In the genomic region with DNA sequence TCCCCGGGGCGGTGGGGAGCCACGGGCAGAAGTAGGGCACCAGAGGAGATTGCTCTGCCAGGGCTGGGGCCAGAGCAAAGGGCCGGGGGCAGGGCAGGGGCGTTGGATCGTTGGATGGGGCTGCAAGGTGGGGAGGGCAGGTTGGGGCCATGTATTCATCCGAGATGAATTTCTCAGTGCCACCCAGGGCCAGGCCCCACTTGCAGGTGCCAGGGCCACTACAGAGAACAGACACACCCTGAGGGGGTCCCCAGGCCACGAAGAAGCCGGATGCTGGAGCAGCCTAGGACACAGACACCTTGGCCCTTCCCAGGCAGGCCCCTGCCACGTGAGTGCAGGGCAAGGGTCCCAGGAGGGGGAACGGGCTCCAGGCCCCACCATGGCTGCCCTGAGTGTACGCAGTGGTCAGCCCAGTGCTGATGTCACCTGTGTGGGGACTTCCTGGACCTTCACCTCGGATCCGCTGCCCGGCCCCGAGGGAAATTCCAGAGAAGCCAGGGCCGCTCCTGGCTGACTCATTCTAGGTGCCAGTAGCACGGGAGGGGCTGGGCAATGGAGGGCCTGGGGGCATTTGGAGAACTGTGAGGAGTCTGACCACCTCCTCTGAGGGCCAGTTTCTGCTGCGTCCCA, we compare ENCODE assay signal across 1 cellular context.
A peak's percentile ranks its signal among the peaks of the same experiment; 100 is the strongest.
TF ChIP-seq lines count a peak whose summit lies in the region.

No MANE protein-coding gene starts in this region.

TF ChIP-seq in GM12878, 131 proteins besides CTCF, POLR2A, EP300 and RAD21 (continues in another document):
- TF ChIP-seq, protein P1, sequence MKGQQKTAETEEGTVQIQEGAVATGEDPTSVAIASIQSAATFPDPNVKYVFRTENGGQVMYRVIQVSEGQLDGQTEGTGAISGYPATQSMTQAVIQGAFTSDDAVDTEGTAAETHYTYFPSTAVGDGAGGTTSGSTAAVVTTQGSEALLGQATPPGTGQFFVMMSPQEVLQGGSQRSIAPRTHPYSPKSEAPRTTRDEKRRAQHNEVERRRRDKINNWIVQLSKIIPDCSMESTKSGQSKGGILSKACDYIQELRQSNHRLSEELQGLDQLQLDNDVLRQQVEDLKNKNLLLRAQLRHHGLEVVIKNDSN (IDR thresholded peaks at IDR 0.05; ENCODE audit: borderline replicate concordance, extremely low read length, insufficient read depth, low read depth, low read length), result no peak
- TF ChIP-seq, protein P2, sequence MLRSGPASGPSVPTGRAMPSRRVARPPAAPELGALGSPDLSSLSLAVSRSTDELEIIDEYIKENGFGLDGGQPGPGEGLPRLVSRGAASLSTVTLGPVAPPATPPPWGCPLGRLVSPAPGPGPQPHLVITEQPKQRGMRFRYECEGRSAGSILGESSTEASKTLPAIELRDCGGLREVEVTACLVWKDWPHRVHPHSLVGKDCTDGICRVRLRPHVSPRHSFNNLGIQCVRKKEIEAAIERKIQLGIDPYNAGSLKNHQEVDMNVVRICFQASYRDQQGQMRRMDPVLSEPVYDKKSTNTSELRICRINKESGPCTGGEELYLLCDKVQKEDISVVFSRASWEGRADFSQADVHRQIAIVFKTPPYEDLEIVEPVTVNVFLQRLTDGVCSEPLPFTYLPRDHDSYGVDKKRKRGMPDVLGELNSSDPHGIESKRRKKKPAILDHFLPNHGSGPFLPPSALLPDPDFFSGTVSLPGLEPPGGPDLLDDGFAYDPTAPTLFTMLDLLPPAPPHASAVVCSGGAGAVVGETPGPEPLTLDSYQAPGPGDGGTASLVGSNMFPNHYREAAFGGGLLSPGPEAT (IDR thresholded peaks at IDR 0.05; ENCODE audit: low read depth), result peak; percentile 98
- TF ChIP-seq IKZF1 (conservative IDR thresholded peaks at IDR 0.05), result peak; percentile 98
- no peak for TF ChIP-seq MYC (IDR thresholded peaks at IDR 0.05; ENCODE audit: insufficient read depth, insufficient read length, insufficient replicate concordance, low read length, severe bottlenecking)
- TF ChIP-seq EGR1 (IDR thresholded peaks at IDR 0.05; ENCODE audit: borderline replicate concordance in 1 of 2, low read depth in 2 of 2, low read length in 2 of 2), result no peak
- TF ChIP-seq, protein P3, sequence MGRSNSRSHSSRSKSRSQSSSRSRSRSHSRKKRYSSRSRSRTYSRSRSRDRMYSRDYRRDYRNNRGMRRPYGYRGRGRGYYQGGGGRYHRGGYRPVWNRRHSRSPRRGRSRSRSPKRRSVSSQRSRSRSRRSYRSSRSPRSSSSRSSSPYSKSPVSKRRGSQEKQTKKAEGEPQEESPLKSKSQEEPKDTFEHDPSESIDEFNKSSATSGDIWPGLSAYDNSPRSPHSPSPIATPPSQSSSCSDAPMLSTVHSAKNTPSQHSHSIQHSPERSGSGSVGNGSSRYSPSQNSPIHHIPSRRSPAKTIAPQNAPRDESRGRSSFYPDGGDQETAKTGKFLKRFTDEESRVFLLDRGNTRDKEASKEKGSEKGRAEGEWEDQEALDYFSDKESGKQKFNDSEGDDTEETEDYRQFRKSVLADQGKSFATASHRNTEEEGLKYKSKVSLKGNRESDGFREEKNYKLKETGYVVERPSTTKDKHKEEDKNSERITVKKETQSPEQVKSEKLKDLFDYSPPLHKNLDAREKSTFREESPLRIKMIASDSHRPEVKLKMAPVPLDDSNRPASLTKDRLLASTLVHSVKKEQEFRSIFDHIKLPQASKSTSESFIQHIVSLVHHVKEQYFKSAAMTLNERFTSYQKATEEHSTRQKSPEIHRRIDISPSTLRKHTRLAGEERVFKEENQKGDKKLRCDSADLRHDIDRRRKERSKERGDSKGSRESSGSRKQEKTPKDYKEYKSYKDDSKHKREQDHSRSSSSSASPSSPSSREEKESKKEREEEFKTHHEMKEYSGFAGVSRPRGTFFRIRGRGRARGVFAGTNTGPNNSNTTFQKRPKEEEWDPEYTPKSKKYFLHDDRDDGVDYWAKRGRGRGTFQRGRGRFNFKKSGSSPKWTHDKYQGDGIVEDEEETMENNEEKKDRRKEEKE (IDR thresholded peaks at IDR 0.05), result no peak
- TF ChIP-seq WRNIP1 (IDR thresholded peaks at IDR 0.05; ENCODE audit: borderline replicate concordance, low read depth, low read length), result no peak
- TF ChIP-seq MTA3 (IDR thresholded peaks at IDR 0.05; ENCODE audit: borderline replicate concordance, low read length), result no peak
- TF ChIP-seq CBFB (IDR thresholded peaks at IDR 0.05; ENCODE audit: low read depth), result no peak
- TF ChIP-seq IKZF2 (IDR thresholded peaks at IDR 0.05), result peak; percentile 91 to 95
- TF ChIP-seq, protein P4, sequence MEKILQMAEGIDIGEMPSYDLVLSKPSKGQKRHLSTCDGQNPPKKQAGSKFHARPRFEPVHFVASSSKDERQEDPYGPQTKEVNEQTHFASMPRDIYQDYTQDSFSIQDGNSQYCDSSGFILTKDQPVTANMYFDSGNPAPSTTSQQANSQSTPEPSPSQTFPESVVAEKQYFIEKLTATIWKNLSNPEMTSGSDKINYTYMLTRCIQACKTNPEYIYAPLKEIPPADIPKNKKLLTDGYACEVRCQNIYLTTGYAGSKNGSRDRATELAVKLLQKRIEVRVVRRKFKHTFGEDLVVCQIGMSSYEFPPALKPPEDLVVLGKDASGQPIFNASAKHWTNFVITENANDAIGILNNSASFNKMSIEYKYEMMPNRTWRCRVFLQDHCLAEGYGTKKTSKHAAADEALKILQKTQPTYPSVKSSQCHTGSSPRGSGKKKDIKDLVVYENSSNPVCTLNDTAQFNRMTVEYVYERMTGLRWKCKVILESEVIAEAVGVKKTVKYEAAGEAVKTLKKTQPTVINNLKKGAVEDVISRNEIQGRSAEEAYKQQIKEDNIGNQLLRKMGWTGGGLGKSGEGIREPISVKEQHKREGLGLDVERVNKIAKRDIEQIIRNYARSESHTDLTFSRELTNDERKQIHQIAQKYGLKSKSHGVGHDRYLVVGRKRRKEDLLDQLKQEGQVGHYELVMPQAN (conservative IDR thresholded peaks at IDR 0.05), result no peak
- TF ChIP-seq ZBED1 (IDR thresholded peaks at IDR 0.05; ENCODE audit: borderline replicate concordance), result no peak
- no peak for TF ChIP-seq HDAC6 (IDR thresholded peaks at IDR 0.05; ENCODE audit: unreplicated experiment)
- no peak for TF ChIP-seq CHD1 (IDR thresholded peaks at IDR 0.05; ENCODE audit: low read depth, low read length)
- no peak for TF ChIP-seq ZNF274 (IDR thresholded peaks at IDR 0.05; ENCODE audit: insufficient read depth, insufficient read length)
- TF ChIP-seq SIX5 (IDR thresholded peaks at IDR 0.05; ENCODE audit: low read depth, low read length, severe bottlenecking), result no peak
- TF ChIP-seq ZSCAN29 (IDR thresholded peaks at IDR 0.05), result no peak
- TF ChIP-seq, protein P5, sequence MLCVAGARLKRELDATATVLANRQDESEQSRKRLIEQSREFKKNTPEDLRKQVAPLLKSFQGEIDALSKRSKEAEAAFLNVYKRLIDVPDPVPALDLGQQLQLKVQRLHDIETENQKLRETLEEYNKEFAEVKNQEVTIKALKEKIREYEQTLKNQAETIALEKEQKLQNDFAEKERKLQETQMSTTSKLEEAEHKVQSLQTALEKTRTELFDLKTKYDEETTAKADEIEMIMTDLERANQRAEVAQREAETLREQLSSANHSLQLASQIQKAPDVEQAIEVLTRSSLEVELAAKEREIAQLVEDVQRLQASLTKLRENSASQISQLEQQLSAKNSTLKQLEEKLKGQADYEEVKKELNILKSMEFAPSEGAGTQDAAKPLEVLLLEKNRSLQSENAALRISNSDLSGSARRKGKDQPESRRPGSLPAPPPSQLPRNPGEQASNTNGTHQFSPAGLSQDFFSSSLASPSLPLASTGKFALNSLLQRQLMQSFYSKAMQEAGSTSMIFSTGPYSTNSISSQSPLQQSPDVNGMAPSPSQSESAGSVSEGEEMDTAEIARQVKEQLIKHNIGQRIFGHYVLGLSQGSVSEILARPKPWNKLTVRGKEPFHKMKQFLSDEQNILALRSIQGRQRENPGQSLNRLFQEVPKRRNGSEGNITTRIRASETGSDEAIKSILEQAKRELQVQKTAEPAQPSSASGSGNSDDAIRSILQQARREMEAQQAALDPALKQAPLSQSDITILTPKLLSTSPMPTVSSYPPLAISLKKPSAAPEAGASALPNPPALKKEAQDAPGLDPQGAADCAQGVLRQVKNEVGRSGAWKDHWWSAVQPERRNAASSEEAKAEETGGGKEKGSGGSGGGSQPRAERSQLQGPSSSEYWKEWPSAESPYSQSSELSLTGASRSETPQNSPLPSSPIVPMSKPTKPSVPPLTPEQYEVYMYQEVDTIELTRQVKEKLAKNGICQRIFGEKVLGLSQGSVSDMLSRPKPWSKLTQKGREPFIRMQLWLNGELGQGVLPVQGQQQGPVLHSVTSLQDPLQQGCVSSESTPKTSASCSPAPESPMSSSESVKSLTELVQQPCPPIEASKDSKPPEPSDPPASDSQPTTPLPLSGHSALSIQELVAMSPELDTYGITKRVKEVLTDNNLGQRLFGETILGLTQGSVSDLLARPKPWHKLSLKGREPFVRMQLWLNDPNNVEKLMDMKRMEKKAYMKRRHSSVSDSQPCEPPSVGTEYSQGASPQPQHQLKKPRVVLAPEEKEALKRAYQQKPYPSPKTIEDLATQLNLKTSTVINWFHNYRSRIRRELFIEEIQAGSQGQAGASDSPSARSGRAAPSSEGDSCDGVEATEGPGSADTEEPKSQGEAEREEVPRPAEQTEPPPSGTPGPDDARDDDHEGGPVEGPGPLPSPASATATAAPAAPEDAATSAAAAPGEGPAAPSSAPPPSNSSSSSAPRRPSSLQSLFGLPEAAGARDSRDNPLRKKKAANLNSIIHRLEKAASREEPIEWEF (IDR thresholded peaks at IDR 0.05; ENCODE audit: insufficient replicate concordance, low read depth, low read length), result no peak
- no peak for TF ChIP-seq ZZZ3 (IDR thresholded peaks at IDR 0.05; ENCODE audit: control insufficient read depth, insufficient read length, low read depth)
- TF ChIP-seq SUPT20H (IDR thresholded peaks at IDR 0.05; ENCODE audit: borderline replicate concordance, control insufficient read depth, low read depth, low read length), result no peak
- TF ChIP-seq ZNF24 (IDR thresholded peaks at IDR 0.05), result no peak
- no peak for TF ChIP-seq PAX8 (IDR thresholded peaks at IDR 0.05)
- TF ChIP-seq CBX3 (IDR thresholded peaks at IDR 0.05; ENCODE audit: borderline replicate concordance, low read depth), result no peak
- TF ChIP-seq KDM1A (IDR thresholded peaks at IDR 0.05; ENCODE audit: borderline replicate concordance), result no peak
- 0 out of 2 replicates have a peak, but pooled peaks have one; percentile 12 for TF ChIP-seq BMI1 (IDR thresholded peaks at IDR 0.05; ENCODE audit: borderline replicate concordance)
- TF ChIP-seq SIN3A (IDR thresholded peaks at IDR 0.05; ENCODE audit: low read depth, low read length), result no peak
- peak; percentile 97 for TF ChIP-seq DPF2 (IDR thresholded peaks at IDR 0.05)
- TF ChIP-seq NFXL1 (IDR thresholded peaks at IDR 0.05; ENCODE audit: borderline replicate concordance), result no peak
- peak; percentile 77 for TF ChIP-seq JUNB (IDR thresholded peaks at IDR 0.05)
- TF ChIP-seq MEF2A (IDR thresholded peaks at IDR 0.05; ENCODE audit: insufficient read depth, low read depth, low read length), result no peak
- TF ChIP-seq, protein P6, sequence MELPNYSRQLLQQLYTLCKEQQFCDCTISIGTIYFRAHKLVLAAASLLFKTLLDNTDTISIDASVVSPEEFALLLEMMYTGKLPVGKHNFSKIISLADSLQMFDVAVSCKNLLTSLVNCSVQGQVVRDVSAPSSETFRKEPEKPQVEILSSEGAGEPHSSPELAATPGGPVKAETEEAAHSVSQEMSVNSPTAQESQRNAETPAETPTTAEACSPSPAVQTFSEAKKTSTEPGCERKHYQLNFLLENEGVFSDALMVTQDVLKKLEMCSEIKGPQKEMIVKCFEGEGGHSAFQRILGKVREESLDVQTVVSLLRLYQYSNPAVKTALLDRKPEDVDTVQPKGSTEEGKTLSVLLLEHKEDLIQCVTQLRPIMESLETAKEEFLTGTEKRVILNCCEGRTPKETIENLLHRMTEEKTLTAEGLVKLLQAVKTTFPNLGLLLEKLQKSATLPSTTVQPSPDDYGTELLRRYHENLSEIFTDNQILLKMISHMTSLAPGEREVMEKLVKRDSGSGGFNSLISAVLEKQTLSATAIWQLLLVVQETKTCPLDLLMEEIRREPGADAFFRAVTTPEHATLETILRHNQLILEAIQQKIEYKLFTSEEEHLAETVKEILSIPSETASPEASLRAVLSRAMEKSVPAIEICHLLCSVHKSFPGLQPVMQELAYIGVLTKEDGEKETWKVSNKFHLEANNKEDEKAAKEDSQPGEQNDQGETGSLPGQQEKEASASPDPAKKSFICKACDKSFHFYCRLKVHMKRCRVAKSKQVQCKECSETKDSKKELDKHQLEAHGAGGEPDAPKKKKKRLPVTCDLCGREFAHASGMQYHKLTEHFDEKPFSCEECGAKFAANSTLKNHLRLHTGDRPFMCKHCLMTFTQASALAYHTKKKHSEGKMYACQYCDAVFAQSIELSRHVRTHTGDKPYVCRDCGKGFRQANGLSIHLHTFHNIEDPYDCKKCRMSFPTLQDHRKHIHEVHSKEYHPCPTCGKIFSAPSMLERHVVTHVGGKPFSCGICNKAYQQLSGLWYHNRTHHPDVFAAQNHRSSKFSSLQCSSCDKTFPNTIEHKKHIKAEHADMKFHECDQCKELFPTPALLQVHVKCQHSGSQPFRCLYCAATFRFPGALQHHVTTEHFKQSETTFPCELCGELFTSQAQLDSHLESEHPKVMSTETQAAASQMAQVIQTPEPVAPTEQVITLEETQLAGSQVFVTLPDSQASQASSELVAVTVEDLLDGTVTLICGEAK (IDR thresholded peaks at IDR 0.05; ENCODE audit: borderline replicate concordance), result no peak
- TF ChIP-seq, protein P7, sequence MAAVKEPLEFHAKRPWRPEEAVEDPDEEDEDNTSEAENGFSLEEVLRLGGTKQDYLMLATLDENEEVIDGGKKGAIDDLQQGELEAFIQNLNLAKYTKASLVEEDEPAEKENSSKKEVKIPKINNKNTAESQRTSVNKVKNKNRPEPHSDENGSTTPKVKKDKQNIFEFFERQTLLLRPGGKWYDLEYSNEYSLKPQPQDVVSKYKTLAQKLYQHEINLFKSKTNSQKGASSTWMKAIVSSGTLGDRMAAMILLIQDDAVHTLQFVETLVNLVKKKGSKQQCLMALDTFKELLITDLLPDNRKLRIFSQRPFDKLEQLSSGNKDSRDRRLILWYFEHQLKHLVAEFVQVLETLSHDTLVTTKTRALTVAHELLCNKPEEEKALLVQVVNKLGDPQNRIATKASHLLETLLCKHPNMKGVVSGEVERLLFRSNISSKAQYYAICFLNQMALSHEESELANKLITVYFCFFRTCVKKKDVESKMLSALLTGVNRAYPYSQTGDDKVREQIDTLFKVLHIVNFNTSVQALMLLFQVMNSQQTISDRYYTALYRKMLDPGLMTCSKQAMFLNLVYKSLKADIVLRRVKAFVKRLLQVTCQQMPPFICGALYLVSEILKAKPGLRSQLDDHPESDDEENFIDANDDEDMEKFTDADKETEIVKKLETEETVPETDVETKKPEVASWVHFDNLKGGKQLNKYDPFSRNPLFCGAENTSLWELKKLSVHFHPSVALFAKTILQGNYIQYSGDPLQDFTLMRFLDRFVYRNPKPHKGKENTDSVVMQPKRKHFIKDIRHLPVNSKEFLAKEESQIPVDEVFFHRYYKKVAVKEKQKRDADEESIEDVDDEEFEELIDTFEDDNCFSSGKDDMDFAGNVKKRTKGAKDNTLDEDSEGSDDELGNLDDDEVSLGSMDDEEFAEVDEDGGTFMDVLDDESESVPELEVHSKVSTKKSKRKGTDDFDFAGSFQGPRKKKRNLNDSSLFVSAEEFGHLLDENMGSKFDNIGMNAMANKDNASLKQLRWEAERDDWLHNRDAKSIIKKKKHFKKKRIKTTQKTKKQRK (IDR thresholded peaks at IDR 0.05; ENCODE audit: low read depth, low read length), result no peak
